Comparison of ENCODE assay signal across 8 cellular contexts in genomic region chr2:231673348-231673770, GRCh38. TPM values are rescaled to one million over a fixed set of nuclear protein-coding genes. Genes with fewer than 3 reads are reported as not detected.
DNase-seq lines count a peak whose midpoint lies in the region; ATAC-seq and TF ChIP-seq lines count a peak whose summit lies in the region.

No MANE protein-coding gene starts in this region.

- peak; percentile 30 to 85 (median 66) for ATAC-seq in heart right ventricle
- ATAC-seq in GM19324 (IDR thresholded peaks at IDR 0.05; ENCODE audit: low FRiP score, unreplicated experiment), result no peak
- ATAC-seq in HG03378 (IDR thresholded peaks at IDR 0.05; ENCODE audit: unreplicated experiment), result no peak

- peak overlapping the region; percentile 75 for H2AFZ ChIP-seq in smooth muscle cell (ENCODE audit: low read depth)

- H3K4me2 ChIP-seq in smooth muscle cell, result peak overlapping the region; percentile 79

- DNase-seq in NCI-H2081 (lab: John Stamatoyannopoulos, UW) (peak; percentile 24 to 26), NCI-H2081 treated with DMSO at 0.1 percent for 48 hours (lab: John Stamatoyannopoulos, UW) (no peak), SHP77 (lab: John Stamatoyannopoulos, UW) (peak; percentile 85 to 93), heart right ventricle (peak; percentile 71 to 88), smooth muscle cell (lab: John Stamatoyannopoulos, UW; ENCODE audit: unreplicated experiment) (peak; percentile 30), mesenteric fat pad (ENCODE audit: low spot score) (no peak)

- 51 to 63% methylated on average over 6 of the region's 6 CpGs for WGBS in heart right ventricle, 2 donors
- 1% methylated on average over 5 of the region's 6 CpGs for WGBS in smooth muscle cell (ENCODE audit: low lambda C conversion rate)

- H3K79me2 ChIP-seq in smooth muscle cell (ENCODE audit: low read depth), result no peaks in the 10 kb centered on the region

- no peak for TF ChIP-seq CTCF in heart right ventricle (IDR thresholded peaks at IDR 0.05)
- no peak for TF ChIP-seq CTCF in smooth muscle cell (IDR thresholded peaks at IDR 0.05; ENCODE audit: borderline replicate concordance, insufficient read depth, poor library complexity, severe bottlenecking)

- H3K27ac ChIP-seq in heart right ventricle (peak overlapping the region; percentile 86 to 97 (median 89)), smooth muscle cell (ENCODE audit: low read depth) (peak overlapping the region; percentile 74)

- H3K4me1 ChIP-seq in heart right ventricle, result peaks cover 21 to 65% (median 62%) of the 10 kb centered on the region in 9 donors
- peaks cover 37% of the 10 kb centered on the region for H3K4me1 ChIP-seq in smooth muscle cell (ENCODE audit: low read depth)

- intact Hi-C loops in heart right ventricle (cut with DNase I), result loop anchor here in 2 of 10 donors (2.0 kb wide), 2 partner anchors 61 to 63 kb away; no protein-coding TSS in a partner anchor

- H3K4me3 ChIP-seq in heart right ventricle (peak overlapping the region in 5 of 10 donors; percentile 9 to 35 (median 18)), smooth muscle cell (peak overlapping the region; percentile 7)

- H3K27me3 ChIP-seq in heart right ventricle (no peaks in the 10 kb centered on the region), smooth muscle cell (ENCODE audit: low read depth) (no peaks in the 10 kb centered on the region)

- H3K9ac ChIP-seq in smooth muscle cell (ENCODE audit: low read depth), result no peak overlapping the region

- H4K20me1 ChIP-seq in smooth muscle cell (ENCODE audit: low read depth), result no peaks in the 10 kb centered on the region

- no peaks in the 10 kb centered on the region for H3K36me3 ChIP-seq in heart right ventricle
- H3K36me3 ChIP-seq in smooth muscle cell (ENCODE audit: low read depth), result no peaks in the 10 kb centered on the region

- peaks cover 5% of the 10 kb centered on the region for H3F3A ChIP-seq in smooth muscle cell (ENCODE audit: low read depth)

- H3K9me3 ChIP-seq in heart right ventricle (no peaks in the 10 kb centered on the region), smooth muscle cell (replicated peaks; ENCODE audit: low read depth) (no peaks in the 10 kb centered on the region)

RNA-seq across cellular contexts. Expression of gene PTMA, which starts 35.0 kb away (rescaled TPM):
- total RNA-seq in heart right ventricle, result 100 to 1,000 TPM; 133 to 348 (median 164) TPM
- 100 to 1,000 TPM; 567 to 626 TPM for polyA plus RNA-seq in heart right ventricle
- total RNA-seq in smooth muscle cell, result 576 and 655 TPM in 2 replicates
- 615 and 653 TPM in 2 replicates for polyA plus RNA-seq in smooth muscle cell
- total RNA-seq in mesenteric fat pad, result 790 TPM

Comparison
In these comparisons a context has a peak if more than half of its experiments do, and no peak if none do; other contexts are left out.
1. DNase-seq: peak in NCI-H2081 (2 of 2), SHP77 (2 of 2), heart right ventricle (2 of 2) and smooth muscle cell (single experiment); none in NCI-H2081 treated with DMSO at 0.1 percent for 48 hours (single experiment) and mesenteric fat pad (single experiment).
2. ATAC-seq: peak in heart right ventricle (8 of 8); none in GM19324 (single experiment) and HG03378 (single experiment).